In the genomic region with DNA sequence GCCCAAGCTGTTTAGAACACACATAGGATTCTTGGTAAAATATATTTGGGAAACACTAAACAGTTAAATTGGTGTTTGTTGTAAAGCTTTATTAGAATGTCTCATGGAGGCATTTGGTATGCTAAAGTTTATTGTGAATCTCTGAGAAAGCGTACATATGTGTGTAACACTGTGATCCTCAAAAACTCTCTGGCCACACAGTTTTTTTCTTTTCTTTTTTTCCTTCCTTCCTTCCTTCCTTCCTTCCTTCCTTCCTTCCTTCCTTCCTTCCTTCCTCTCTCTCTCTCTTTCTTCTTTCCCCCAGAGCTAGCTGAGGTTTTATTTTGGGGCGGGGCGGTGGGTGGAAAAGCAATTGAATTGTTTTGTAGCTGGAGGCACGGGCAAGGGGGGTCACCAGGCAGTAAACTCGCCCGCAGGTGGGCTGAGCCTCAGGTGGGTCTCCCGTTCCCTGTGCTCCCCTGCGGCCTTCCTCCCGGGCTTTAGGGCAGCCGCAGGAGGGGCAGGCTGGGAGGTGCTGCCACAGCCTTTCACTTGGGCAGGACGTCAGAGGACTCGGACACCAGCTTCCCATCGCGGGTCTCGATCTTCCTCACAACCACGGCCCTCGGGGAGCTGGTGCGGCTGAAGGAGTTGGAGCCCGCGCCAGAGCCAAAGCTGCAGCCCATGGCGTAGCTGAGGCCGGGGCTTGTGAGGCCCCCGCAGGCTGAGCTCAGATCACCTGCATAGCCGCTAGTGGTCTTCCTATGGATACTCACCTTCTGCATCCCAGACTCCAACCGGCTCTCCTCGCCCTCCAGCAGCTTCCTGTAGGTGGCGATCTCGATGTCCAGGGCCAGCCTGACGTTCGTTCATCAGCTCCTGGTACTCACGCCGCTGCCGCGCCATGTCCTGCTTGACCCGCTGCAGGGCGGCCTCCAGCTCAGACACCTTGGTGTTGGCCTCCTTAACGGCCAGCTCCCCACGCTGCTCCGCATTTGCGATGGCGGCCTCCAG, we compare ENCODE assay signal across 18 cellular contexts.
"Had no signal": no experiment of that assay in that cellular context is flagged by ENCODE, and none has a peak within 500 bp of the region (broad histone marks: within the 10 kb centered on the region; RNA-seq: fewer than 3 reads in every experiment).

No MANE protein-coding gene starts in this region.

- H3K9me3 Mint-ChIP-seq: activated naive CD4-positive, alpha-beta T cell treated with anti-CD3 and anti-CD28 coated beads, Interleukin-2, amount 50 U/mL, for 24 hours; activated T-cell treated with anti-CD3 and anti-CD28 coated beads, Interleukin-2, amount 50 U/mL, for 24 hours; effector memory CD8-positive, alpha-beta T cell; neural crest cell had no signal

- H3K4me1 Mint-ChIP-seq: activated naive CD4-positive, alpha-beta T cell treated with anti-CD3 and anti-CD28 coated beads, Interleukin-2, amount 50 U/mL, for 24 hours; memory B cell had no signal

- ATAC-seq: effector memory CD8-positive, alpha-beta T cell; left lobe of liver; pancreas; stimulated activated naive CD8-positive, alpha-beta T cell treated with anti-CD3 and anti-CD28 coated beads, Interleukin-15, Interleukin-2, amounts not matched to agents 100 U/mL and 50 U/mL, for 24 hours had no signal

- H3K36me3 Mint-ChIP-seq: activated naive CD4-positive, alpha-beta T cell treated with anti-CD3 and anti-CD28 coated beads, Interleukin-2, amount 50 U/mL, for 24 hours; memory B cell had no signal

- H3K4me3 Mint-ChIP-seq: activated naive CD4-positive, alpha-beta T cell treated with anti-CD3 and anti-CD28 coated beads, Interleukin-2, amount 50 U/mL, for 24 hours; activated T-cell treated with anti-CD3 and anti-CD28 coated beads, Interleukin-2, amount 50 U/mL, for 24 hours; effector memory CD8-positive, alpha-beta T cell; memory B cell; neural crest cell had no signal

- H3K36me3 ChIP-seq: pancreas, suprapubic skin, upper lobe of left lung had no signal

- H3K27me3 ChIP-seq: pancreas, suprapubic skin, upper lobe of left lung had no signal

- H3K27ac Mint-ChIP-seq: activated naive CD4-positive, alpha-beta T cell treated with anti-CD3 and anti-CD28 coated beads, Interleukin-2, amount 50 U/mL, for 24 hours; activated T-cell treated with anti-CD3 and anti-CD28 coated beads, Interleukin-2, amount 50 U/mL, for 24 hours; effector memory CD8-positive, alpha-beta T cell; memory B cell had no signal

- H3K27me3 Mint-ChIP-seq: memory B cell had no signal

- DNase-seq: activated CD4-positive, alpha-beta T cell treated with anti-CD3 and anti-CD28 coated beads, Interleukin-2, amount 50 U/mL, for 4 hours; activated effector memory CD4-positive, alpha-beta T cell treated with Interleukin-2 at 50 U/mL for 16 hours; activated T-cell treated with anti-CD3 and anti-CD28 coated beads, Interleukin-2, amount 50 U/mL, for 24 hours; central memory CD4-positive, alpha-beta T cell; effector memory CD8-positive, alpha-beta T cell; hippocampal formation; retina; stimulated activated CD4-positive, alpha-beta T cell treated with anti-CD3 and anti-CD28 coated beads, Interleukin-4, amount 100 ng/mL, for 1 hour; stimulated activated CD8-positive, alpha-beta memory T cell treated with anti-CD3 and anti-CD28 coated beads, Interleukin-4, amount 100 ng/mL, for 48 hours; stimulated activated naive CD8-positive, alpha-beta T cell treated with anti-CD3 and anti-CD28 coated beads, Interleukin-15, Interleukin-2, amounts not matched to agents 100 U/mL and 50 U/mL, for 24 hours; T-helper 2 cell had no signal

- H3K27ac ChIP-seq: pancreas, suprapubic skin, upper lobe of left lung had no signal

- H3K9me3 ChIP-seq: pancreas, suprapubic skin, upper lobe of left lung had no signal

- H3K4me3 ChIP-seq: pancreas, suprapubic skin, upper lobe of left lung had no signal
